ENCODE assay signal across 8 cellular contexts in the genomic region with DNA sequence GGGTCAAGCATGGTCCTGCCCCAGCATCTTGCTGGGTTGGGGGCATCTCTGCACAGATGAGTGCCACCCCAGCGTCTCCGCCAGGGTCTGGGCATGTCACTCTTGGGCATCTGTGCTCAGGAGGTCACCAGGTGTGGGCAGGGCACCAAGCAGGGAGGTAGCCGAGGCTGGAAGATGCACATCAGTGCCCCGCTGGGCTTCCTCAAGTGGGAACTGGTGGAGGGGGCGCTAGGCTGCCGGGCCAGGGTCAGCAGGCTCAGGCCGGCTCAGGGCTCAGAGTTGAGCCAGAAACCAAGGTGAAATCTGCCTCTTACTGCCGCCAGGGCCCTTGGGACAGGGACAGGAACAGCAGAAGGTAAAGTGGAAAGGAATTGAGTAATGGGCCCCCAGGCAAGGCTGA. TPM values are rescaled to one million over a fixed set of nuclear protein-coding genes. Genes with fewer than 3 reads are reported as not detected.
"Had no signal": no experiment of that assay in that cellular context is flagged by ENCODE, and none has a peak within 500 bp of the region (broad histone marks: within the 10 kb centered on the region; RNA-seq: fewer than 3 reads in every experiment).

No MANE protein-coding gene starts in this region.

- H3K4me3 ChIP-seq: ascending aorta, SJCRH30 had no signal

- H3K4me2 ChIP-seq: SK-N-SH had no signal

- H3K9me3 ChIP-seq: ascending aorta, SJCRH30, SK-N-SH had no signal

- H3K36me3 ChIP-seq: SJCRH30 had no signal

- H3K27ac ChIP-seq: ascending aorta, SJCRH30 had no signal

- H3K4me1 ChIP-seq: SJCRH30 had no signal

- H3K27me3 ChIP-seq: ascending aorta had no signal

- H3K9ac ChIP-seq: SK-N-SH had no signal

- DNase-seq: NCI-H1436 treated with DMSO at 0.1 percent for 48 hours, NCI-H187 treated with DMSO at 0.1 percent for 48 hours had no signal

RNA-seq across cellular contexts. Expression of gene FUT7, which starts 4.0 kb away (rescaled TPM):
- total RNA-seq: ascending aorta, Right ventricle myocardium superior, SJCRH30 had no signal
- polyA plus RNA-seq: SK-N-SH had no signal

RNA-seq across cellular contexts. Expression of gene ENTPD2, which starts 17.9 kb away (rescaled TPM):
- total RNA-seq: activated T-helper 1 cell treated with anti-CD3 and anti-CD28 coated beads, Interleukin-12 subunit alpha, Interleukin-12 subunit beta, Interleukin-2, Interleukin-4 antibody, amounts not matched to agents 30 ng/mL and 10 ng/mL and 1 ng/mL, durations not matched to agents 14 hours and 24 hours and 36 hours; ascending aorta; T-helper 2 cell treated with Interferon-gamma antibody and Interleukin-4, amounts not matched to agents 100 ng/mL and 5 ng/mL, for 36 hours had no signal
- polyA plus RNA-seq: SK-N-SH had no signal
